In the genomic region with DNA sequence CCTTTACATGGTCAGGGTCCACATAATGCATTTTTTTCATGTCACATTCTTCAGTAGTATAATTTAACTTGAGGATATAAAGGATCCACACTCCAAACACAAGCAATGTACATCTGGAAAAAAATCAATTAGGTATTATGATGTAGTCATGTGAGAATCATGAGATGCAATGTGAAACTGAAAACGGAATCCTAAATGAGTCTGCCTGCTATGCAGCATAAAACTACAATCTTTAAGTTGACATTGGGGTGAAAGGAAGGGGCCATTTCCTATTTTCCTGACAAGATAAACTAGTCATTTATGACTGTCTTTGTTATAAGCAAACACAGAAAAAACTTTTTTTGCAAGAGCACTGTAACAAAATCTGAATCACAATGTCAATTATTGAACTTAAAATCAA, we compare ENCODE assay signal across 12 cellular contexts. TPM values are rescaled to one million over a fixed set of nuclear protein-coding genes. Genes with fewer than 3 reads are reported as not detected.
DNase-seq lines count a peak whose midpoint lies in the region; ATAC-seq and TF ChIP-seq lines count a peak whose summit lies in the region.
"Had no signal": no experiment of that assay in that cellular context is flagged by ENCODE, and none has a peak within 500 bp of the region (broad histone marks: within the 10 kb centered on the region; RNA-seq: fewer than 3 reads in every experiment).

No MANE protein-coding gene starts in this region.

- no peaks in the 10 kb centered on the region for H3K27me3 Mint-ChIP-seq in activated naive CD4-positive, alpha-beta T cell treated with anti-CD3 and anti-CD28 coated beads, Interleukin-2, amount 10 ng/mL, durations not matched to agents 7 days and 5 days
- H3K27me3 Mint-ChIP-seq in activated naive CD8-positive, alpha-beta T cell: no peaks in the 10 kb centered on the region
- no peaks in the 10 kb centered on the region for H3K27me3 Mint-ChIP-seq in stimulated activated naive CD8-positive, alpha-beta T cell treated with anti-CD3 and anti-CD28 coated beads, Interleukin-15, amount 100 ng/mL, for 72 hours

- no peak for TF ChIP-seq CTCF in thyroid gland (IDR thresholded peaks at IDR 0.05)

- 65 to 67% methylated on average over 1 of the region's 1 CpG for WGBS in thyroid gland, 2 donors

- H3K36me3 ChIP-seq in thyroid gland: peaks cover 11 to 18% of the 10 kb centered on the region in 2 donors
- H3K36me3 ChIP-seq: right atrium auricular region had no signal

- peaks cover 69% of the 10 kb centered on the region for H3K36me3 Mint-ChIP-seq in activated naive CD4-positive, alpha-beta T cell treated with anti-CD3 and anti-CD28 coated beads, Interleukin-2, amount 10 ng/mL, durations not matched to agents 7 days and 5 days
- peaks cover 7% of the 10 kb centered on the region for H3K36me3 Mint-ChIP-seq in activated naive CD8-positive, alpha-beta T cell

- H3K4me1 ChIP-seq in thyroid gland: peaks cover 13 to 24% of the 10 kb centered on the region in 2 donors
- H3K4me1 ChIP-seq: left ventricle myocardium inferior, right atrium auricular region had no signal

- DNase-seq in activated naive CD4-positive, alpha-beta T cell treated with anti-CD3 and anti-CD28 coated beads, Interleukin-2, amount 10 ng/mL, durations not matched to agents 7 days and 5 days: no peak
- no peak for DNase-seq in activated naive CD4-positive, alpha-beta T cell treated with anti-CD3 and anti-CD28 coated beads, Interleukin-2, amount 50 U/mL, for 16 hours
- DNase-seq in stimulated activated naive CD8-positive, alpha-beta T cell treated with anti-CD3 and anti-CD28 coated beads, Interleukin-15, amount 100 ng/mL, for 72 hours: peak in 1 of 2 donors; percentile 1
- DNase-seq in thyroid gland (no peak), GOT3 (lab: John Stamatoyannopoulos, UW) (no peak)
- DNase-seq: left ventricle myocardium inferior, NCI-H187 had no signal

- H3K9me3 ChIP-seq in thyroid gland: no peaks in the 10 kb centered on the region
- H3K9me3 ChIP-seq: left ventricle myocardium inferior, right atrium auricular region, SJSA1 had no signal

- H3K27me3 ChIP-seq in thyroid gland: no peaks in the 10 kb centered on the region
- H3K27me3 ChIP-seq: right atrium auricular region, SJSA1 had no signal

- CTCF ChIA-PET in activated naive CD4-positive, alpha-beta T cell treated with anti-CD3 and anti-CD28 coated beads, Interleukin-2, amount 10 ng/mL, durations not matched to agents 7 days and 5 days (lab: Charles Lee): interaction anchor here (1.1 kb wide), 1 partner anchor 28 kb away, joined by 3 read pairs; no protein-coding TSS in a partner anchor

- ATAC-seq in HG03175 (IDR thresholded peaks at IDR 0.05; ENCODE audit: unreplicated experiment) (peak; percentile 64), GM21528 (IDR thresholded peaks at IDR 0.05; ENCODE audit: low FRiP score, unreplicated experiment) (no peak)
- peak; percentile 53 for ATAC-seq in stimulated activated naive CD8-positive, alpha-beta T cell treated with anti-CD3 and anti-CD28 coated beads, Interleukin-15, amount 100 ng/mL, for 72 hours

- intact Hi-C loops in thyroid gland (cut with DNase I): no loop called here

- peak overlapping the region; percentile 89 for H3K27ac Mint-ChIP-seq in activated naive CD4-positive, alpha-beta T cell treated with anti-CD3 and anti-CD28 coated beads, Interleukin-2, amount 10 ng/mL, durations not matched to agents 7 days and 5 days
- peak overlapping the region; percentile 69 for H3K27ac Mint-ChIP-seq in activated naive CD8-positive, alpha-beta T cell
- H3K27ac Mint-ChIP-seq in stimulated activated naive CD8-positive, alpha-beta T cell treated with anti-CD3 and anti-CD28 coated beads, Interleukin-15, amount 100 ng/mL, for 72 hours: peak overlapping the region in 1 of 2 donors; percentile 72

- H3K4me3 ChIP-seq in thyroid gland (replicated peaks in 1 of 3): no peak overlapping the region
- H3K4me3 ChIP-seq: left ventricle myocardium inferior, right atrium auricular region, SJSA1 had no signal

- H3K4me1 Mint-ChIP-seq in activated naive CD4-positive, alpha-beta T cell treated with anti-CD3 and anti-CD28 coated beads, Interleukin-2, amount 10 ng/mL, durations not matched to agents 7 days and 5 days: peaks cover 56% of the 10 kb centered on the region
- peaks cover 43% of the 10 kb centered on the region for H3K4me1 Mint-ChIP-seq in activated naive CD8-positive, alpha-beta T cell (ENCODE audit: low read depth)
- peaks cover 53% of the 10 kb centered on the region for H3K4me1 Mint-ChIP-seq in stimulated activated naive CD8-positive, alpha-beta T cell treated with anti-CD3 and anti-CD28 coated beads, Interleukin-15, amount 100 ng/mL, for 72 hours

- H3K4me3 Mint-ChIP-seq in activated naive CD4-positive, alpha-beta T cell treated with anti-CD3 and anti-CD28 coated beads, Interleukin-2, amount 10 ng/mL, durations not matched to agents 7 days and 5 days: peak overlapping the region; percentile 1
- H3K4me3 Mint-ChIP-seq in activated naive CD8-positive, alpha-beta T cell: peak overlapping the region; percentile 12
- peak overlapping the region; percentile 5 to 62 for H3K4me3 Mint-ChIP-seq in stimulated activated naive CD8-positive, alpha-beta T cell treated with anti-CD3 and anti-CD28 coated beads, Interleukin-15, amount 100 ng/mL, for 72 hours

- peak overlapping the region in 1 of 3 donors; percentile 72 for H3K27ac ChIP-seq in thyroid gland
- H3K27ac ChIP-seq: left ventricle myocardium inferior, right atrium auricular region, SJSA1 had no signal

- no peak for TF ChIP-seq POLR2A in thyroid gland (IDR thresholded peaks at IDR 0.05)

- H3K9me3 Mint-ChIP-seq in activated naive CD4-positive, alpha-beta T cell treated with anti-CD3 and anti-CD28 coated beads, Interleukin-2, amount 10 ng/mL, durations not matched to agents 7 days and 5 days: peaks cover under 1% of the 10 kb centered on the region
- H3K9me3 Mint-ChIP-seq in activated naive CD8-positive, alpha-beta T cell (ENCODE audit: low read depth): no peaks in the 10 kb centered on the region
- no peaks in the 10 kb centered on the region for H3K9me3 Mint-ChIP-seq in stimulated activated naive CD8-positive, alpha-beta T cell treated with anti-CD3 and anti-CD28 coated beads, Interleukin-15, amount 100 ng/mL, for 72 hours

RNA-seq across cellular contexts. Expression of a gene that starts 27.6 kb away (rescaled TPM):
- 100 to 1,000 TPM; 139 to 199 (median 156) TPM for total RNA-seq in thyroid gland
